ENCODE assay signal across 27 cellular contexts in genomic region chr3:186038360-186038759, GRCh38.
"Had no signal": no experiment of that assay in that cellular context is flagged by ENCODE, and none has a peak within 500 bp of the region (broad histone marks: within the 10 kb centered on the region; RNA-seq: fewer than 3 reads in every experiment).

No MANE protein-coding gene starts in this region.

- H3K9me3 Mint-ChIP-seq: activated CD8-positive, alpha-beta T cell treated with anti-CD3 and anti-CD28 coated beads for 36 hours; activated naive CD4-positive, alpha-beta T cell treated with anti-CD3 and anti-CD28 coated beads, Interleukin-2, amount 50 U/mL, for 24 hours; activated T-cell treated with anti-CD3 and anti-CD28 coated beads, Interleukin-2, amount 50 U/mL, for 72 hours had no signal

- H3K4me3 ChIP-seq: breast epithelium, Peyer's patch, SK-N-MC had no signal

- DNase-seq: activated CD4-positive, alpha-beta T cell treated with anti-CD3 and anti-CD28 coated beads for 4 hours; activated CD8-positive, alpha-beta memory T cell treated with anti-CD3 and anti-CD28 coated beads, Interleukin-2, amount 50 U/mL, for 4 hours; activated CD8-positive, alpha-beta T cell treated with anti-CD3 and anti-CD28 coated beads for 36 hours; activated naive CD4-positive, alpha-beta T cell; activated T-cell treated with anti-CD3 and anti-CD28 coated beads, Interleukin-2, amount 50 U/mL, for 72 hours; aorta; caudate nucleus; NCI-H1092; NCI-H1417; NCI-H1930; NCI-H2171; NCI-H2227 treated with DMSO at 0.1 percent for 48 hours; NCI-H526; NCI-H774; Peyer's patch; Right ventricle myocardium superior; T-cell; T-helper 2 cell; T1000; WERI-Rb-1 had no signal

- H3K4me3 Mint-ChIP-seq: activated CD8-positive, alpha-beta T cell treated with anti-CD3 and anti-CD28 coated beads for 36 hours; activated naive CD4-positive, alpha-beta T cell treated with anti-CD3 and anti-CD28 coated beads, Interleukin-2, amount 50 U/mL, for 24 hours; activated T-cell treated with anti-CD3 and anti-CD28 coated beads, Interleukin-2, amount 50 U/mL, for 72 hours; T-cell had no signal

- H3K27ac ChIP-seq: breast epithelium, KMS-11, Peyer's patch, RWPE1, SK-N-MC, WERI-Rb-1 had no signal

- H3K36me3 Mint-ChIP-seq: activated naive CD4-positive, alpha-beta T cell treated with anti-CD3 and anti-CD28 coated beads, Interleukin-2, amount 50 U/mL, for 24 hours; T-cell had no signal

- H3K27ac Mint-ChIP-seq: activated CD8-positive, alpha-beta T cell treated with anti-CD3 and anti-CD28 coated beads for 36 hours; activated naive CD4-positive, alpha-beta T cell treated with anti-CD3 and anti-CD28 coated beads, Interleukin-2, amount 50 U/mL, for 24 hours; activated T-cell treated with anti-CD3 and anti-CD28 coated beads, Interleukin-2, amount 50 U/mL, for 72 hours; activated T-helper 2 cell treated with anti-CD3 and anti-CD28 coated beads, Interferon-gamma antibody, Interleukin-2, Interleukin-4, amounts not matched to agents 10 μg/mL and 5 μg/mL and 100 μg/mL, durations not matched to agents 14 hours and 24 hours and 36 hours; T-cell had no signal

- ATAC-seq: activated CD4-positive, CD25-positive, alpha-beta regulatory T cell treated with anti-CD3 and anti-CD28 coated beads, Interleukin-2, amount 50 U/mL, for 24 hours; activated CD8-positive, alpha-beta T cell treated with anti-CD3 and anti-CD28 coated beads for 36 hours; activated T-cell treated with anti-CD3 and anti-CD28 coated beads, Interleukin-2, amount 50 U/mL, for 72 hours; T-cell had no signal

- H3K27me3 ChIP-seq: breast epithelium, Peyer's patch had no signal

- H3K4me1 Mint-ChIP-seq: activated naive CD4-positive, alpha-beta T cell treated with anti-CD3 and anti-CD28 coated beads, Interleukin-2, amount 50 U/mL, for 24 hours; T-cell had no signal
